In the genomic region with DNA sequence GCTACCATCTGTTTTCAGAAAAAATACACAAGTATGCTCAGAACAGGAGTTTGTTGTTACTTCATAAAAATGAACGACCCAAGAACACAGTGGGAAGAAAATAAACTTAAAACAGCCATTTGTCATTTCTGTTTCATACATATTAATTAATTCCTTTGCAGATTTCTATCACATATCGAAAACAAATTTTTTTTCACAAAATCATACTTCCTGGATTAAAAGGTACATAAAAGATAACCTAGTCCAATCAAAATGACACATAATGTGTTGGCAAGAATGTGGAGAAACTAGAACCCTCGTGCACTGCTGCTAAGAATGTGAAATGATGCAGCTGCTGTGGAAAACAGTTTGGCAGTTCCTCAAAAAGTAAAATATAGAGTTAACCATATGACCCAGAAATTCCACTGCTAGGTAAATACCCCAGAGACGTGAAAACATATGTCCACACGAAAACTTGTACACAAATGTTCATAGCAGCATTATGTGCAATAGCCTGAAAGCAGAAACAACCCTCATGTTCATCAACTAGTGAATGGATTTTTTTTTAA, we compare ENCODE assay signal across 2 cellular contexts.
TF ChIP-seq lines count a peak whose summit lies in the region.

No MANE protein-coding gene starts in this region.

TF ChIP-seq in HEK293, 187 proteins besides CTCF, POLR2A, EP300 and RAD21 (continued from another document and continues in another):
- TF ChIP-seq, protein P1, sequence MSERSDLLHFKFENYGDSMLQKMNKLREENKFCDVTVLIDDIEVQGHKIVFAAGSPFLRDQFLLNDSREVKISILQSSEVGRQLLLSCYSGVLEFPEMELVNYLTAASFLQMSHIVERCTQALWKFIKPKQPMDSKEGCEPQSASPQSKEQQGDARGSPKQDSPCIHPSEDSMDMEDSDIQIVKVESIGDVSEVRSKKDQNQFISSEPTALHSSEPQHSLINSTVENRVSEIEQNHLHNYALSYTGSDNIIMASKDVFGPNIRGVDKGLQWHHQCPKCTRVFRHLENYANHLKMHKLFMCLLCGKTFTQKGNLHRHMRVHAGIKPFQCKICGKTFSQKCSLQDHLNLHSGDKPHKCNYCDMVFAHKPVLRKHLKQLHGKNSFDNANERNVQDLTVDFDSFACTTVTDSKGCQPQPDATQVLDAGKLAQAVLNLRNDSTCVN (tag by site-specific recombination; optimal IDR thresholded peaks at IDR 0.05): no peak
- TF ChIP-seq ZNF175 (tag by site-specific recombination; IDR thresholded peaks at IDR 0.05) (no peak), ZNF777 (tag by site-specific recombination; IDR thresholded peaks at IDR 0.05; ENCODE audit: borderline replicate concordance) (no peak), ZNF24 (tag by site-specific recombination; IDR thresholded peaks at IDR 0.05) (no peak; the same call in 1 of the 2 replicates), ZNF394 (tag by site-specific recombination; IDR thresholded peaks at IDR 0.05; ENCODE audit: borderline replicate concordance) (no peak), ZBTB8A (tag by site-specific recombination; IDR thresholded peaks at IDR 0.05) (no peak; the same call in 1 of the 2 replicates), ZNF341 (tag by site-specific recombination; IDR thresholded peaks at IDR 0.05; ENCODE audit: low read depth) (no peak), ZNF560 (tag by site-specific recombination; IDR thresholded peaks at IDR 0.05; ENCODE audit: borderline replicate concordance) (no peak), ZNF404 (tag by site-specific recombination; IDR thresholded peaks at IDR 0.05) (no peak), ZNF664 (tag by site-specific recombination; IDR thresholded peaks at IDR 0.05) (no peak), ZNF791 (tag by site-specific recombination; IDR thresholded peaks at IDR 0.05) (no peak), ZNF701 (tag by site-specific recombination; IDR thresholded peaks at IDR 0.05) (no peak), ZNF837 (tag by site-specific recombination; IDR thresholded peaks at IDR 0.05) (no peak), ZNF416 (tag by site-specific recombination; IDR thresholded peaks at IDR 0.05) (no peak), ZEB2 (tag by site-specific recombination; IDR thresholded peaks at IDR 0.05) (0 out of 2 replicates have a peak, but pooled peaks have one; percentile 7), ZNF146 (tag by site-specific recombination; IDR thresholded peaks at IDR 0.05) (peak; percentile 70), ZNF629 (tag by site-specific recombination; IDR thresholded peaks at IDR 0.05) (0 out of 2 replicates have a peak, but pooled peaks have one; percentile 13), SP7 (tag by site-specific recombination; IDR thresholded peaks at IDR 0.05) (0 out of 2 replicates have a peak, but pooled peaks have one; percentile 5), ZNF354C (tag by site-specific recombination; IDR thresholded peaks at IDR 0.05; ENCODE audit: borderline replicate concordance, low read depth) (no peak), ZNF707 (tag by site-specific recombination; IDR thresholded peaks at IDR 0.05) (no peak), ZBTB48 (tag by site-specific recombination; IDR thresholded peaks at IDR 0.05) (no peak), ZNF660 (tag by site-specific recombination; IDR thresholded peaks at IDR 0.05) (no peak)
- TF ChIP-seq, protein P2, sequence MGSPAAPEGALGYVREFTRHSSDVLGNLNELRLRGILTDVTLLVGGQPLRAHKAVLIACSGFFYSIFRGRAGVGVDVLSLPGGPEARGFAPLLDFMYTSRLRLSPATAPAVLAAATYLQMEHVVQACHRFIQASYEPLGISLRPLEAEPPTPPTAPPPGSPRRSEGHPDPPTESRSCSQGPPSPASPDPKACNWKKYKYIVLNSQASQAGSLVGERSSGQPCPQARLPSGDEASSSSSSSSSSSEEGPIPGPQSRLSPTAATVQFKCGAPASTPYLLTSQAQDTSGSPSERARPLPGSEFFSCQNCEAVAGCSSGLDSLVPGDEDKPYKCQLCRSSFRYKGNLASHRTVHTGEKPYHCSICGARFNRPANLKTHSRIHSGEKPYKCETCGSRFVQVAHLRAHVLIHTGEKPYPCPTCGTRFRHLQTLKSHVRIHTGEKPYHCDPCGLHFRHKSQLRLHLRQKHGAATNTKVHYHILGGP (tag by site-specific recombination; IDR thresholded peaks at IDR 0.05): 0 out of 2 replicates have a peak, but pooled peaks have one; percentile 1
- TF ChIP-seq, protein P3, sequence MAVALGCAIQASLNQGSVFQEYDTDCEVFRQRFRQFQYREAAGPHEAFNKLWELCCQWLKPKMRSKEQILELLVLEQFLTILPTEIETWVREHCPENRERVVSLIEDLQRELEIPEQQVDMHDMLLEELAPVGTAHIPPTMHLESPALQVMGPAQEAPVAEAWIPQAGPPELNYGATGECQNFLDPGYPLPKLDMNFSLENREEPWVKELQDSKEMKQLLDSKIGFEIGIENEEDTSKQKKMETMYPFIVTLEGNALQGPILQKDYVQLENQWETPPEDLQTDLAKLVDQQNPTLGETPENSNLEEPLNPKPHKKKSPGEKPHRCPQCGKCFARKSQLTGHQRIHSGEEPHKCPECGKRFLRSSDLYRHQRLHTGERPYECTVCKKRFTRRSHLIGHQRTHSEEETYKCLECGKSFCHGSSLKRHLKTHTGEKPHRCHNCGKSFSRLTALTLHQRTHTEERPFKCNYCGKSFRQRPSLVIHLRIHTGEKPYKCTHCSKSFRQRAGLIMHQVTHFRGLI (tag by site-specific recombination; IDR thresholded peaks at IDR 0.05): no peak
- TF ChIP-seq, protein P4, sequence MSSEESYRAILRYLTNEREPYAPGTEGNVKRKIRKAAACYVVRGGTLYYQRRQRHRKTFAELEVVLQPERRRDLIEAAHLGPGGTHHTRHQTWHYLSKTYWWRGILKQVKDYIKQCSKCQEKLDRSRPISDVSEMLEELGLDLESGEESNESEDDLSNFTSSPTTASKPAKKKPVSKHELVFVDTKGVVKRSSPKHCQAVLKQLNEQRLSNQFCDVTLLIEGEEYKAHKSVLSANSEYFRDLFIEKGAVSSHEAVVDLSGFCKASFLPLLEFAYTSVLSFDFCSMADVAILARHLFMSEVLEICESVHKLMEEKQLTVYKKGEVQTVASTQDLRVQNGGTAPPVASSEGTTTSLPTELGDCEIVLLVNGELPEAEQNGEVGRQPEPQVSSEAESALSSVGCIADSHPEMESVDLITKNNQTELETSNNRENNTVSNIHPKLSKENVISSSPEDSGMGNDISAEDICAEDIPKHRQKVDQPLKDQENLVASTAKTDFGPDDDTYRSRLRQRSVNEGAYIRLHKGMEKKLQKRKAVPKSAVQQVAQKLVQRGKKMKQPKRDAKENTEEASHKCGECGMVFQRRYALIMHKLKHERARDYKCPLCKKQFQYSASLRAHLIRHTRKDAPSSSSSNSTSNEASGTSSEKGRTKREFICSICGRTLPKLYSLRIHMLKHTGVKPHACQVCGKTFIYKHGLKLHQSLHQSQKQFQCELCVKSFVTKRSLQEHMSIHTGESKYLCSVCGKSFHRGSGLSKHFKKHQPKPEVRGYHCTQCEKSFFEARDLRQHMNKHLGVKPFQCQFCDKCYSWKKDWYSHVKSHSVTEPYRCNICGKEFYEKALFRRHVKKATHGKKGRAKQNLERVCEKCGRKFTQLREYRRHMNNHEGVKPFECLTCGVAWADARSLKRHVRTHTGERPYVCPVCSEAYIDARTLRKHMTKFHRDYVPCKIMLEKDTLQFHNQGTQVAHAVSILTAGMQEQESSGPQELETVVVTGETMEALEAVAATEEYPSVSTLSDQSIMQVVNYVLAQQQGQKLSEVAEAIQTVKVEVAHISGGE (tag by site-specific recombination; conservative IDR thresholded peaks at IDR 0.05; ENCODE audit: low read depth): 0 out of 2 replicates have a peak, but pooled peaks have one; percentile 2

TF ChIP-seq in SK-N-SH, 30 proteins besides CTCF, POLR2A, EP300 and RAD21 (continued from another document):
- TF ChIP-seq, protein P5, sequence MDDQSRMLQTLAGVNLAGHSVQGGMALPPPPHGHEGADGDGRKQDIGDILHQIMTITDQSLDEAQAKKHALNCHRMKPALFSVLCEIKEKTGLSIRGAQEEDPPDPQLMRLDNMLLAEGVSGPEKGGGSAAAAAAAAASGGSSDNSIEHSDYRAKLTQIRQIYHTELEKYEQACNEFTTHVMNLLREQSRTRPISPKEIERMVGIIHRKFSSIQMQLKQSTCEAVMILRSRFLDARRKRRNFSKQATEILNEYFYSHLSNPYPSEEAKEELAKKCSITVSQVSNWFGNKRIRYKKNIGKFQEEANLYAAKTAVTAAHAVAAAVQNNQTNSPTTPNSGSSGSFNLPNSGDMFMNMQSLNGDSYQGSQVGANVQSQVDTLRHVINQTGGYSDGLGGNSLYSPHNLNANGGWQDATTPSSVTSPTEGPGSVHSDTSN (IDR thresholded peaks at IDR 0.05): peak; percentile 27; the same call in 1 of the 2 replicates
- TF ChIP-seq SIN3A (IDR thresholded peaks at IDR 0.05; ENCODE audit: borderline replicate concordance, low read depth, low read length) (no peak), NFIC (IDR thresholded peaks at IDR 0.05; ENCODE audit: borderline replicate concordance) (no peak), ELF1 (IDR thresholded peaks at IDR 0.05) (no peak), FOSL2 (IDR thresholded peaks at IDR 0.05; ENCODE audit: borderline replicate concordance, low read depth) (0 out of 2 replicates have a peak, but pooled peaks have one; percentile 3), YY1 (IDR thresholded peaks at IDR 0.05; ENCODE audit: low read depth) (no peak), FOXM1 (IDR thresholded peaks at IDR 0.05; ENCODE audit: low read depth) (no peak)
